In genomic region chr4:10077492-10078335, GRCh38 we compare ENCODE assay signal across 11 cellular contexts. TPM values are rescaled to one million over a fixed set of nuclear protein-coding genes. Genes with fewer than 3 reads are reported as not detected.
A peak's percentile ranks its signal among the peaks of the same experiment; 100 is the strongest.
DNase-seq lines count a peak whose midpoint lies in the region; ATAC-seq and TF ChIP-seq lines count a peak whose summit lies in the region.
"Had no signal": no experiment of that assay in that cellular context is flagged by ENCODE, and none has a peak within 500 bp of the region (broad histone marks: within the 10 kb centered on the region; RNA-seq: fewer than 3 reads in every experiment).

No MANE protein-coding gene starts in this region.

- peak overlapping the region; percentile 71 for H3K27ac ChIP-seq in cardiac muscle cell
- H3K27ac ChIP-seq in osteoblast (ENCODE audit: low read depth, low read length) = no peak overlapping the region
- H3K27ac ChIP-seq: KMS-11 had no signal

- H3K4me1 ChIP-seq in cardiac muscle cell (ENCODE audit: low read depth) (no peaks in the 10 kb centered on the region), osteoblast (ENCODE audit: insufficient read depth, low read length) (no peaks in the 10 kb centered on the region)

- no peak overlapping the region for H3K4me2 ChIP-seq in osteoblast (ENCODE audit: insufficient read depth, low read length)
- H3K4me2 ChIP-seq: KMS-11 had no signal

- H4K20me1 ChIP-seq in osteoblast (ENCODE audit: insufficient read depth, low read length) = peaks cover 60% of the 10 kb centered on the region

- H3K79me2 ChIP-seq in osteoblast (ENCODE audit: insufficient read depth, low read length) = peaks cover 60% of the 10 kb centered on the region

- H3K27ac Mint-ChIP-seq in T-helper 17 cell = peak overlapping the region; percentile 8
- H3K27ac Mint-ChIP-seq: H9 had no signal

- no peak for ATAC-seq in T-helper 17 cell
- no peak for ATAC-seq in HG03565 (IDR thresholded peaks at IDR 0.05; ENCODE audit: unreplicated experiment)

- DNase-seq in ELR (ENCODE audit: low read depth) = peak; percentile 41
- DNase-seq in T-helper 17 cell = peak in 1 of 3 donors; percentile 7
- no peak for DNase-seq in cardiac muscle cell (ENCODE audit: low read depth in 1 of 2, low spot score in 1 of 2)
- DNase-seq in osteoblast (ENCODE audit: insufficient read length, low spot score, missing footprints) = peak; percentile 87
- no peak for DNase-seq in NCI-H2107 (lab: John Stamatoyannopoulos, UW)
- no peak for DNase-seq in ecto neural progenitor cell (ENCODE audit: low spot score)
- DNase-seq: H9, NCI-H2029 treated with DMSO at 0.1 percent for 48 hours had no signal

- H3K27me3 ChIP-seq in cardiac muscle cell = no peaks in the 10 kb centered on the region
- no peaks in the 10 kb centered on the region for H3K27me3 ChIP-seq in osteoblast (ENCODE audit: insufficient read depth, low read length)

- H3K4me3 ChIP-seq in cardiac muscle cell (no peak overlapping the region), osteoblast (ENCODE audit: insufficient read depth, low read length) (no peak overlapping the region)

- no peaks in the 10 kb centered on the region for H3K9me3 ChIP-seq in T-helper 17 cell (ENCODE audit: control insufficient read depth, low read length, poor library complexity, severe bottlenecking)
- H3K9me3 ChIP-seq in cardiac muscle cell (ENCODE audit: low read depth) = no peaks in the 10 kb centered on the region
- no peaks in the 10 kb centered on the region for H3K9me3 ChIP-seq in osteoblast (ENCODE audit: low read depth, low read length)

- H3K36me3 ChIP-seq in cardiac muscle cell (peaks cover 85% of the 10 kb centered on the region), osteoblast (ENCODE audit: insufficient read depth, low read length) (peaks cover 99% of the 10 kb centered on the region)

- peak overlapping the region; percentile 36 for H3K4me3 Mint-ChIP-seq in T-helper 17 cell
- H3K4me3 Mint-ChIP-seq: H9, neural crest cell had no signal

- H3K36me3 Mint-ChIP-seq in T-helper 17 cell (ENCODE audit: low read depth) = peaks cover 2% of the 10 kb centered on the region

- no peak overlapping the region for H2AFZ ChIP-seq in osteoblast (ENCODE audit: low read length)

- TF ChIP-seq CTCF in cardiac muscle cell (IDR thresholded peaks at IDR 0.05; ENCODE audit: low read depth, low read length) = no peak
- no peak for TF ChIP-seq CTCF in osteoblast (IDR thresholded peaks at IDR 0.05; ENCODE audit: extremely low read depth, low read depth, low read length)

- no peaks in the 10 kb centered on the region for H3K27me3 Mint-ChIP-seq in T-helper 17 cell

- peaks cover 5% of the 10 kb centered on the region for H3K4me1 Mint-ChIP-seq in T-helper 17 cell
- H3K4me1 Mint-ChIP-seq: H9, neural crest cell had no signal

RNA-seq across cellular contexts. Expression of gene WDR1, which starts 38.9 kb away (rescaled TPM):
- total RNA-seq in T-helper 17 cell = 100 to 1,000 TPM; 268 to 366 TPM
- total RNA-seq in cardiac muscle cell = 198 and 258 TPM in 2 replicates
- 276 and 347 TPM in 2 replicates for polyA plus RNA-seq in cardiac muscle cell
- total RNA-seq in osteoblast = 265 and 314 TPM in 2 replicates

RNA-seq across cellular contexts. Expression of gene SLC2A9, which starts 56.4 kb away (rescaled TPM):
- total RNA-seq in T-helper 17 cell (1 to 10 TPM; 1.7 to 2.8 TPM), cardiac muscle cell (0.42 and 0.95 TPM in 2 replicates), osteoblast (2.5 and 3.5 TPM in 2 replicates)
- 1.1 and 1.3 TPM in 2 replicates for polyA plus RNA-seq in cardiac muscle cell

Comparison
In these comparisons a context has a peak if more than half of its experiments do, and no peak if none do; other contexts are left out.
1. DNase-seq: peak in ELR (single experiment) and osteoblast (single experiment); none in cardiac muscle cell (0 of 2), NCI-H2107 (single experiment) and ecto neural progenitor cell (single experiment).